ENCODE assay signal across 12 cellular contexts in the genomic region with DNA sequence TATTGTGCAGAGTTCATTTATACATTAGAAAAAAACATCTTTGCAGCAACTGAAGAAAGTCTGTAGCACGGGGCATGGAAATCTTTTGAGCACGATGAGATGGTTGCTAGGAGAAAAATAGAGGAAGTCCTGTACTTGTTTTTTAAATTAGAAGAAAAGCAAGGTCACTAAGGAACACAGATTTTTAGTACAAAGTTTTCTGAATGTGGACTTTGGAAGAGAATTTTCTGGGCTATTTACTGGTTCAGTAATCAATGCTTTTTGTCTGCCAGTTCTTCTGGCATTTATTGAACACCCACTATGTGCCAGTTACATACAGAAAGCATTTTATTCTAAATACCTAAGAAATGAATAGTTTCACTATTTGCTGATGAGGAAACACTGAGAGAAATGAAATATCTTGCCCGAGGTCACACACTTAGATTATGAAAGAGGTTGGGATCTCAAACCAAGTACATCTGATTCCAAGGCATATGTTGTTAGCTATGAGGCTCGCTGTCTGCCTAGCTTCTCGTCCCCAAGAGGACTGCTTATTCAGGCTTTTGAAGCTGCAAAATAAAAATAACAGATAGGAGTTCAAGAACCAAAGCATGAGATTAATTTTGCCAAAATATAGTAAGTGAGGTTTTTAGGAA. TPM values are rescaled to one million over a fixed set of nuclear protein-coding genes. Genes with fewer than 3 reads are reported as not detected.
DNase-seq lines count a peak whose midpoint lies in the region; ATAC-seq and TF ChIP-seq lines count a peak whose summit lies in the region.
"Had no signal": no experiment of that assay in that cellular context is flagged by ENCODE, and none has a peak within 500 bp of the region (broad histone marks: within the 10 kb centered on the region; RNA-seq: fewer than 3 reads in every experiment).

No MANE protein-coding gene starts in this region.

- no peaks in the 10 kb centered on the region for H3K9me3 ChIP-seq in HEK293 (ENCODE audit: control insufficient read depth, insufficient read depth, low read depth, low read length)
- H3K9me3 ChIP-seq: stomach had no signal

- no peak for TF ChIP-seq CTCF in HEK293 (tag by site-specific recombination; IDR thresholded peaks at IDR 0.05)
- TF ChIP-seq CTCF in fibroblast of mammary gland (conservative IDR thresholded peaks at IDR 0.05; ENCODE audit: control insufficient read depth, insufficient read depth, low read depth, low read length) = no peak

- H3K36me3 ChIP-seq in HEK293 (ENCODE audit: control insufficient read depth in 2 of 2, insufficient read depth in 1 of 2, low read length in 2 of 2) = no peaks in the 10 kb centered on the region
- H3K36me3 ChIP-seq: stomach had no signal

- no peaks in the 10 kb centered on the region for H3K36me3 Mint-ChIP-seq in stimulated activated naive B cell treated with anti-CD40 and anti-IgM and Interleukin-4, amounts not matched to agents 10 μg/mL and 1 μg/mL and 100 μg/mL, for 72 hours
- H3K36me3 Mint-ChIP-seq in activated CD4-positive, alpha-beta T cell treated with anti-CD3 and anti-CD28 coated beads, Interleukin-2, amount 10 ng/mL, durations not matched to agents 7 days and 5 days (ENCODE audit: low read depth) = no peaks in the 10 kb centered on the region

- no peak overlapping the region for H3K27ac ChIP-seq in HEK293 (ENCODE audit: extremely low read depth, low read depth, low read length)

- H3K27ac Mint-ChIP-seq in stimulated activated naive B cell treated with anti-CD40 and anti-IgM and Interleukin-4, amounts not matched to agents 10 μg/mL and 1 μg/mL and 100 μg/mL, for 72 hours = no peak overlapping the region
- no peak overlapping the region for H3K27ac Mint-ChIP-seq in activated CD4-positive, alpha-beta T cell treated with anti-CD3 and anti-CD28 coated beads, Interleukin-2, amount 10 ng/mL, durations not matched to agents 7 days and 5 days

- peak overlapping the region in 1 of 2 donors; percentile 35 for H3K4me3 Mint-ChIP-seq in stimulated activated naive B cell treated with anti-CD40 and anti-IgM and Interleukin-4, amounts not matched to agents 10 μg/mL and 1 μg/mL and 100 μg/mL, for 72 hours
- no peak overlapping the region for H3K4me3 Mint-ChIP-seq in activated CD4-positive, alpha-beta T cell treated with anti-CD3 and anti-CD28 coated beads, Interleukin-2, amount 10 ng/mL, durations not matched to agents 7 days and 5 days
- H3K4me3 Mint-ChIP-seq: activated T-cell treated with anti-CD3 and anti-CD28 coated beads, Interleukin-2, amount 50 U/mL, for 4 hours had no signal

- POLR2A ChIA-PET in HEK293 (lab: Yijun Ruan, JAX) = no interaction called here
- POLR2A ChIA-PET in activated CD4-positive, alpha-beta T cell treated with anti-CD3 and anti-CD28 coated beads, Interleukin-2, amount 10 ng/mL, durations not matched to agents 7 days and 5 days (lab: Charles Lee) = no interaction called here

- no peak overlapping the region for H3K4me3 ChIP-seq in HEK293 (ENCODE audit: low read depth, low read length)
- no peak overlapping the region for H3K4me3 ChIP-seq in fibroblast of mammary gland (ENCODE audit: control insufficient read depth, low read depth, low read length)
- H3K4me3 ChIP-seq: stomach had no signal

- H3K9me3 Mint-ChIP-seq in stimulated activated naive B cell treated with anti-CD40 and anti-IgM and Interleukin-4, amounts not matched to agents 10 μg/mL and 1 μg/mL and 100 μg/mL, for 72 hours = no peaks in the 10 kb centered on the region
- no peaks in the 10 kb centered on the region for H3K9me3 Mint-ChIP-seq in activated CD4-positive, alpha-beta T cell treated with anti-CD3 and anti-CD28 coated beads, Interleukin-2, amount 10 ng/mL, durations not matched to agents 7 days and 5 days
- H3K9me3 Mint-ChIP-seq: activated T-cell treated with anti-CD3 and anti-CD28 coated beads, Interleukin-2, amount 50 U/mL, for 4 hours had no signal

- CTCF ChIA-PET in HEK293 (lab: Yijun Ruan, JAX) = interaction anchor here (1.7 kb wide), 1 partner anchor 32 kb away, joined by 8 read pairs; no protein-coding TSS in a partner anchor
- CTCF ChIA-PET in activated CD4-positive, alpha-beta T cell treated with anti-CD3 and anti-CD28 coated beads, Interleukin-2, amount 10 ng/mL, durations not matched to agents 7 days and 5 days (lab: Charles Lee) = interaction anchor here (0.6 kb wide), 1 partner anchor 124 kb away, joined by 3 read pairs; no protein-coding TSS in a partner anchor

- DNase-seq in SK-MEL-5 (ENCODE audit: low read depth, low spot score) (peak; percentile 42), fibroblast of mammary gland (ENCODE audit: low read depth) (peak; percentile 76), amygdala (lab: John Stamatoyannopoulos, UW) (no peak)
- DNase-seq in stimulated activated naive B cell treated with anti-CD40 and anti-IgM and Interleukin-4, amounts not matched to agents 10 μg/mL and 1 μg/mL and 100 μg/mL, for 72 hours = no peak
- no peak for DNase-seq in activated CD4-positive, alpha-beta T cell treated with anti-CD3 and anti-CD28 coated beads, Interleukin-2, amount 10 ng/mL, durations not matched to agents 7 days and 5 days
- DNase-seq: activated T-cell treated with anti-CD3 and anti-CD28 coated beads, Interleukin-2, amount 50 U/mL, for 4 hours; NCI-H226; SHP77; stomach had no signal

- H3K27me3 Mint-ChIP-seq in stimulated activated naive B cell treated with anti-CD40 and anti-IgM and Interleukin-4, amounts not matched to agents 10 μg/mL and 1 μg/mL and 100 μg/mL, for 72 hours = peaks cover 12 to 15% of the 10 kb centered on the region in 2 donors
- peaks cover 38% of the 10 kb centered on the region for H3K27me3 Mint-ChIP-seq in activated CD4-positive, alpha-beta T cell treated with anti-CD3 and anti-CD28 coated beads, Interleukin-2, amount 10 ng/mL, durations not matched to agents 7 days and 5 days

- ATAC-seq in stimulated activated naive B cell treated with anti-CD40 and anti-IgM and Interleukin-4, amounts not matched to agents 10 μg/mL and 1 μg/mL and 100 μg/mL, for 72 hours (replicated peaks) = peak; percentile 14 to 34
- no peak for ATAC-seq in HG02759 (IDR thresholded peaks at IDR 0.05; ENCODE audit: unreplicated experiment)
- ATAC-seq: activated CD4-positive, CD25-positive, alpha-beta regulatory T cell treated with anti-CD3 and anti-CD28 coated beads, Interleukin-2, amount 50 U/mL, for 24 hours; activated T-cell treated with anti-CD3 and anti-CD28 coated beads, Interleukin-2, amount 50 U/mL, for 4 hours had no signal

- peaks cover 8 to 17% of the 10 kb centered on the region in 2 donors for H3K4me1 Mint-ChIP-seq in stimulated activated naive B cell treated with anti-CD40 and anti-IgM and Interleukin-4, amounts not matched to agents 10 μg/mL and 1 μg/mL and 100 μg/mL, for 72 hours
- H3K4me1 Mint-ChIP-seq in activated CD4-positive, alpha-beta T cell treated with anti-CD3 and anti-CD28 coated beads, Interleukin-2, amount 10 ng/mL, durations not matched to agents 7 days and 5 days = no peaks in the 10 kb centered on the region

- no peaks in the 10 kb centered on the region for H3K4me1 ChIP-seq in HEK293 (ENCODE audit: control insufficient read depth, insufficient read depth, low read length)
- H3K4me1 ChIP-seq: stomach had no signal

- in situ Hi-C loops in SK-MEL-5 (cut with HindIII; ENCODE audit: low pct_unique_long_range_greater_than_20kb, low sequenced_read_pairs) = no loop called here

TF ChIP-seq in HEK293, 187 proteins besides CTCF, POLR2A, EP300 and RAD21:
- TF ChIP-seq, protein P1, sequence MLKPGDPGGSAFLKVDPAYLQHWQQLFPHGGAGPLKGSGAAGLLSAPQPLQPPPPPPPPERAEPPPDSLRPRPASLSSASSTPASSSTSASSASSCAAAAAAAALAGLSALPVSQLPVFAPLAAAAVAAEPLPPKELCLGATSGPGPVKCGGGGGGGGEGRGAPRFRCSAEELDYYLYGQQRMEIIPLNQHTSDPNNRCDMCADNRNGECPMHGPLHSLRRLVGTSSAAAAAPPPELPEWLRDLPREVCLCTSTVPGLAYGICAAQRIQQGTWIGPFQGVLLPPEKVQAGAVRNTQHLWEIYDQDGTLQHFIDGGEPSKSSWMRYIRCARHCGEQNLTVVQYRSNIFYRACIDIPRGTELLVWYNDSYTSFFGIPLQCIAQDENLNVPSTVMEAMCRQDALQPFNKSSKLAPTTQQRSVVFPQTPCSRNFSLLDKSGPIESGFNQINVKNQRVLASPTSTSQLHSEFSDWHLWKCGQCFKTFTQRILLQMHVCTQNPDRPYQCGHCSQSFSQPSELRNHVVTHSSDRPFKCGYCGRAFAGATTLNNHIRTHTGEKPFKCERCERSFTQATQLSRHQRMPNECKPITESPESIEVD (tag by site-specific recombination; IDR thresholded peaks at IDR 0.05) = no peak
- TF ChIP-seq YY2 (tag by site-specific recombination; IDR thresholded peaks at IDR 0.05) (no peak), ZNF560 (tag by site-specific recombination; IDR thresholded peaks at IDR 0.05; ENCODE audit: borderline replicate concordance) (no peak), ZNF624 (tag by site-specific recombination; IDR thresholded peaks at IDR 0.05) (no peak), ZNF292 (tag by site-specific recombination; IDR thresholded peaks at IDR 0.05; ENCODE audit: borderline replicate concordance, low read depth) (no peak), ZNF311 (tag by site-specific recombination; IDR thresholded peaks at IDR 0.05; ENCODE audit: borderline replicate concordance) (no peak), ZNF660 (tag by site-specific recombination; IDR thresholded peaks at IDR 0.05) (peak; percentile 58; the same call in 1 of the 2 replicates)
- TF ChIP-seq, protein P2, sequence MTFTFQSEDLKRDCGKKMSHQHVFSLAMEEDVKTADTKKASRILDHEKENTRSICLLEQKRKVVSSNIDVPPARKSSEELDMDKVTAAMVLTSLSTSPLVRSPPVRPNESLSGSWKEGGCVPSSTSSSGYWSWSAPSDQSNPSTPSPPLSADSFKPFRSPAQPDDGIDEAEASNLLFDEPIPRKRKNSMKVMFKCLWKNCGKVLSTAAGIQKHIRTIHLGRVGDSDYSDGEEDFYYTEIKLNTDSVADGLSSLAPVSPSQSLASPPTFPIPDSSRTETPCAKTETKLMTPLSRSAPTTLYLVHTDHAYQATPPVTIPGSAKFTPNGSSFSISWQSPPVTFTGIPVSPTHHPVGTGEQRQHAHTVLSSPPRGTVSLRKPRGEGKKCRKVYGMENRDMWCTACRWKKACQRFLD (tag by site-specific recombination; IDR thresholded peaks at IDR 0.05) = no peak

RNA-seq across cellular contexts. Expression of gene MAP3K20, which starts 15.6 kb away (rescaled TPM):
- 11.2 and 12.2 TPM in 2 replicates for total RNA-seq in SK-MEL-5 (2014; rRNA removed; shearing (Covaris generic))
- polyA plus RNA-seq in SK-MEL-5 (2015; cell fraction: cytosol; rRNA removed) = 10.0 and 15.7 TPM in 2 replicates
- polyA plus RNA-seq in SK-MEL-5 (2015; cell fraction: nucleus; rRNA removed) = 3.6 and 4.4 TPM in 2 replicates
- 10 to 100 TPM; 14.5 to 15.1 TPM for total RNA-seq in activated CD4-positive, alpha-beta T cell treated with anti-CD3 and anti-CD28 coated beads, Interleukin-2, amount 10 ng/mL, durations not matched to agents 7 days and 5 days

Comparison
In these comparisons a context has a peak if more than half of its experiments do, and no peak if none do; other contexts are left out.
1. DNase-seq: peak in SK-MEL-5 (single experiment) and fibroblast of mammary gland (single experiment); none in stimulated activated naive B cell treated with anti-CD40 and anti-IgM and Interleukin-4, amounts not matched to agents 10 μg/mL and 1 μg/mL and 100 μg/mL, for 72 hours (single experiment), amygdala (0 of 56) and activated CD4-positive, alpha-beta T cell treated with anti-CD3 and anti-CD28 coated beads, Interleukin-2, amount 10 ng/mL, durations not matched to agents 7 days and 5 days (single experiment).